21 cellular contexts compared by ENCODE assay signal in the genomic region with DNA sequence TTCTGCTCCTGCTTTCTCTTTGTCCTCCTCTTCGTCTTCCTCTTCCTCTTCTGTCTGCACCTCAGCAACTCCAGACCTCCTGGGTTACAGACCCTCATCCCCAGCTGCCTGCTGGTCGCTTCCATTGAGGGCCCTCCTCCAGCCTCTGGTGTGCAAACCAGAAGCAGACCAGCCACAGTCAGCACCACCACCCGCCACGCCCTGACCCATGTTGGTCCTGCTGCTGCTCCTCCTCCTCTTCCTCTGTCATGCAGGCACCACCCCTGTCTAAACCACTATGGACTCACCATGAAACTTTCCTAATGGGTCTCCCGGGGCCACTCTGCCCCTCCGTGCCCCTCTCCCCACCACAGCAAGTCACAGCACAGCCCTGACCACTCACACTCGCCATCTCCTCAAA. TPM values are rescaled to one million over a fixed set of nuclear protein-coding genes. Genes with fewer than 3 reads are reported as not detected.
DNase-seq lines count a peak whose midpoint lies in the region; ATAC-seq and TF ChIP-seq lines count a peak whose summit lies in the region.
"Had no signal": no experiment of that assay in that cellular context is flagged by ENCODE, and none has a peak within 500 bp of the region (broad histone marks: within the 10 kb centered on the region; RNA-seq: fewer than 3 reads in every experiment).

No MANE protein-coding gene starts in this region.

- CTCF ChIA-PET in CD4-positive, alpha-beta memory T cell (lab: Charles Lee; ENCODE audit: partially characterized antibody): no interaction called here
- CTCF ChIA-PET in RWPE1 (lab: Yijun Ruan, JAX): no interaction called here

- peaks cover 0 to 2% (median 0%) of the 10 kb centered on the region in 8 donors for H3K9me3 Mint-ChIP-seq in CD4-positive, alpha-beta memory T cell
- peaks cover 0 to 1% (median 0%) of the 10 kb centered on the region in 7 donors for H3K9me3 Mint-ChIP-seq in naive B cell
- H3K9me3 Mint-ChIP-seq: activated T-cell treated with anti-CD3 and anti-CD28 coated beads, Interleukin-2, amount 50 U/mL, for 4 hours; HFFc6 had no signal

- no peak for DNase-seq in CD4-positive, alpha-beta memory T cell
- no peak for DNase-seq in RWPE1 (ENCODE audit: low spot score)
- DNase-seq in naive B cell: no peak
- DNase-seq in SK-N-DZ (ENCODE audit: low spot score): no peak
- no peak for DNase-seq in NCI-H2227 treated with DMSO at 0.1 percent for 48 hours (lab: John Stamatoyannopoulos, UW)
- no peak for DNase-seq in tibial artery
- no peak for DNase-seq in NCI-H524 treated with DMSO at 0.1 percent for 48 hours (lab: John Stamatoyannopoulos, UW)
- DNase-seq: activated T-cell treated with anti-CD3 and anti-CD28 coated beads, Interleukin-2, amount 50 U/mL, for 4 hours; HFFc6; Kasumi-1; left ventricle myocardium superior; NCI-H1436; Peyer's patch; SK-N-SH; small intestine; stimulated activated CD8-positive, alpha-beta memory T cell treated with anti-CD3 and anti-CD28 coated beads, Interleukin-4, amount 100 ng/mL, for 48 hours; testis had no signal

- intact Hi-C loops in CD4-positive, alpha-beta memory T cell (cut with micrococcal nuclease): no loop called here
- intact Hi-C loops in tibial artery (cut with DNase I; ENCODE audit: low total_unique reads): loop anchor here (5.0 kb wide), 1 partner anchor 78 kb away; no protein-coding TSS in a partner anchor

- POLR2A ChIA-PET in CD4-positive, alpha-beta memory T cell (lab: Charles Lee; ENCODE audit: partially characterized antibody): no interaction called here
- POLR2A ChIA-PET in RWPE1 (lab: Yijun Ruan, JAX; ENCODE audit: low non-redundant PET): no interaction called here

- peak overlapping the region in 1 of 8 donors; percentile 44 for H3K4me3 Mint-ChIP-seq in CD4-positive, alpha-beta memory T cell
- H3K4me3 Mint-ChIP-seq in naive B cell: peak overlapping the region in 7 of 8 donors; percentile 0 to 68 (median 55)
- H3K4me3 Mint-ChIP-seq: activated T-cell treated with anti-CD3 and anti-CD28 coated beads, Interleukin-2, amount 50 U/mL, for 4 hours; HFFc6 had no signal

- H3K36me3 ChIP-seq in BLaER1 (peaks cover 11% of the 10 kb centered on the region; the same call in 1 of the 2 replicates), tibial artery (peaks cover 0 to 55% (median 4%) of the 10 kb centered on the region in 3 donors)
- H3K36me3 ChIP-seq in CD4-positive, alpha-beta memory T cell (ENCODE audit: insufficient read depth, low read length): no peaks in the 10 kb centered on the region
- H3K36me3 ChIP-seq: Peyer's patch had no signal

- peaks cover 12 to 36% (median 16%) of the 10 kb centered on the region in 4 donors for H3K4me1 Mint-ChIP-seq in CD4-positive, alpha-beta memory T cell
- H3K4me1 Mint-ChIP-seq in naive B cell: peaks cover 14 to 44% (median 44%) of the 10 kb centered on the region in 3 donors

- peaks cover 6 to 12% of the 10 kb centered on the region in 2 donors for H3K36me3 Mint-ChIP-seq in CD4-positive, alpha-beta memory T cell
- H3K36me3 Mint-ChIP-seq in naive B cell: peaks cover 9 to 13% of the 10 kb centered on the region in 2 donors

- H3K4me2 ChIP-seq in BLaER1: peak overlapping the region; percentile 71
- H3K4me2 ChIP-seq: SK-N-SH had no signal

- H3K4me3 ChIP-seq in BLaER1: no peak overlapping the region
- H3K4me3 ChIP-seq in CD4-positive, alpha-beta memory T cell (ENCODE audit: low read length in 2 of 2): no peak overlapping the region
- H3K4me3 ChIP-seq in tibial artery: no peak overlapping the region
- H3K4me3 ChIP-seq: Peyer's patch, testis had no signal

- H3K27ac ChIP-seq in BLaER1 (peak overlapping the region; percentile 46), RWPE1 (peak overlapping the region; percentile 5; the same call in 1 of the 2 replicates), tibial artery (no peak overlapping the region)
- H3K27ac ChIP-seq in CD4-positive, alpha-beta memory T cell (ENCODE audit: low read depth, low read length): no peak overlapping the region
- H3K27ac ChIP-seq: Peyer's patch, testis had no signal

- no peaks in the 10 kb centered on the region for H3K27me3 Mint-ChIP-seq in CD4-positive, alpha-beta memory T cell
- H3K27me3 Mint-ChIP-seq in naive B cell: no peaks in the 10 kb centered on the region

- no peak for ATAC-seq in naive B cell (ENCODE audit: low read depth in 2 of 2)
- ATAC-seq: activated T-cell treated with anti-CD3 and anti-CD28 coated beads, Interleukin-2, amount 50 U/mL, for 4 hours; left ventricle myocardium superior had no signal

- no peaks in the 10 kb centered on the region for H4K20me1 ChIP-seq in BLaER1

- H3K27me3 ChIP-seq in BLaER1 (no peaks in the 10 kb centered on the region), tibial artery (no peaks in the 10 kb centered on the region)
- H3K27me3 ChIP-seq in CD4-positive, alpha-beta memory T cell (ENCODE audit: insufficient read depth, low read length): no peaks in the 10 kb centered on the region
- H3K27me3 ChIP-seq: Peyer's patch, testis had no signal

- H3K9me3 ChIP-seq in BLaER1 (no peaks in the 10 kb centered on the region), tibial artery (no peaks in the 10 kb centered on the region)
- no peaks in the 10 kb centered on the region for H3K9me3 ChIP-seq in CD4-positive, alpha-beta memory T cell (ENCODE audit: control insufficient read depth in 1 of 2, low read length in 2 of 2)
- H3K9me3 ChIP-seq: Peyer's patch, SK-N-SH, testis had no signal

- 0 out of 2 replicates have a peak overlapping the region, but pooled peaks have one; percentile 29 for H3K9ac ChIP-seq in BLaER1
- H3K9ac ChIP-seq: SK-N-SH had no signal

- peak overlapping the region in 5 of 7 donors; percentile 5 to 80 (median 50) for H3K27ac Mint-ChIP-seq in CD4-positive, alpha-beta memory T cell
- peak overlapping the region in 5 of 6 donors; percentile 0 to 96 (median 80) for H3K27ac Mint-ChIP-seq in naive B cell
- H3K27ac Mint-ChIP-seq: HFFc6 had no signal

- TF ChIP-seq CTCF in RWPE1 (conservative IDR thresholded peaks at IDR 0.05; ENCODE audit: low read depth) (no peak), tibial artery (IDR thresholded peaks at IDR 0.05) (no peak)

- H3K4me1 ChIP-seq in BLaER1: peaks cover 53% of the 10 kb centered on the region
- peaks cover 14% of the 10 kb centered on the region for H3K4me1 ChIP-seq in CD4-positive, alpha-beta memory T cell (ENCODE audit: insufficient read depth, low read length)
- H3K4me1 ChIP-seq in tibial artery: peaks cover 0 to 7% (median 3%) of the 10 kb centered on the region in 4 donors
- H3K4me1 ChIP-seq: testis had no signal

RNA-seq across cellular contexts. Expression of a gene that starts 11.4 kb away (rescaled TPM):
- 10 to 100 TPM; 28.8 to 30.3 TPM for total RNA-seq in CD4-positive, alpha-beta memory T cell
- 10 to 100 TPM; 23.4 to 36.1 TPM for polyA plus RNA-seq in CD4-positive, alpha-beta memory T cell
- 10 to 100 TPM; 22.8 to 31.6 (median 26.1) TPM for polyA plus RNA-seq in naive B cell (ENCODE audit: low read depth in 6 of 6)
- polyA plus RNA-seq in SK-N-DZ (2014; cell fraction: cytosol; rRNA removed): 37.3 and 50.7 TPM in 2 replicates
- polyA plus RNA-seq in SK-N-DZ (2014; cell fraction: nucleus; rRNA removed): 34.3 and 58.0 TPM in 2 replicates

RNA-seq across cellular contexts. Expression of a gene that starts 11.7 kb away (rescaled TPM):
- total RNA-seq in CD4-positive, alpha-beta memory T cell: 100 to 1,000 TPM; 105 to 113 TPM
- 10 to 100 TPM; 12.6 to 15.1 TPM for polyA plus RNA-seq in CD4-positive, alpha-beta memory T cell
- polyA plus RNA-seq in naive B cell (ENCODE audit: low read depth in 6 of 6): 10 to 100 TPM; 10.8 to 30.5 (median 18.2) TPM
- 27.7 and 50.6 TPM in 2 replicates for polyA plus RNA-seq in SK-N-DZ (2014; cell fraction: cytosol; rRNA removed)
- polyA plus RNA-seq in SK-N-DZ (2014; cell fraction: nucleus; rRNA removed): 398 and 453 TPM in 2 replicates

RNA-seq across cellular contexts. Expression of a gene that starts 20.7 kb away (rescaled TPM):
- 100 to 1,000 TPM; 236 to 249 TPM for total RNA-seq in CD4-positive, alpha-beta memory T cell
- 100 to 1,000 TPM; 166 to 237 TPM for polyA plus RNA-seq in CD4-positive, alpha-beta memory T cell
- 100 to 1,000 TPM; 274 to 340 (median 303) TPM for polyA plus RNA-seq in naive B cell (ENCODE audit: low read depth in 6 of 6)
- polyA plus RNA-seq in SK-N-DZ (2014; cell fraction: cytosol; rRNA removed): 130 and 164 TPM in 2 replicates
- polyA plus RNA-seq in SK-N-DZ (2014; cell fraction: nucleus; rRNA removed): 230 and 261 TPM in 2 replicates

RNA-seq across cellular contexts. Expression of a gene that starts 28.7 kb away (rescaled TPM):
- total RNA-seq in CD4-positive, alpha-beta memory T cell: 10 to 100 TPM; 80.8 to 82.9 TPM
- 100 to 1,000 TPM in 1 of 2 donors, 10 to 100 TPM in 1; 94.2 to 146 TPM for polyA plus RNA-seq in CD4-positive, alpha-beta memory T cell
- polyA plus RNA-seq in naive B cell (ENCODE audit: low read depth in 6 of 6): 100 to 1,000 TPM in 3 of 6 donors, 10 to 100 TPM in 3; 72.3 to 137 (median 95.0) TPM
- 175 and 178 TPM in 2 replicates for polyA plus RNA-seq in SK-N-DZ (2014; cell fraction: cytosol; rRNA removed)
- 193 and 225 TPM in 2 replicates for polyA plus RNA-seq in SK-N-DZ (2014; cell fraction: nucleus; rRNA removed)

RNA-seq across cellular contexts. Expression of a gene that starts 58.3 kb away (rescaled TPM):
- total RNA-seq in CD4-positive, alpha-beta memory T cell: not detected
- polyA plus RNA-seq in CD4-positive, alpha-beta memory T cell: not detected
- polyA plus RNA-seq in naive B cell (ENCODE audit: low read depth in 6 of 6): not detected
- polyA plus RNA-seq in SK-N-DZ (2014; cell fraction: cytosol; rRNA removed): 4.3 and 4.8 TPM in 2 replicates
- polyA plus RNA-seq in SK-N-DZ (2014; cell fraction: nucleus; rRNA removed): 1.1 and 3.5 TPM in 2 replicates
- total RNA-seq: activated T-cell treated with anti-CD3 and anti-CD28 coated beads, Interleukin-2, amount 50 U/mL, for 4 hours; glomerular endothelial cell; HFFc6; Peyer's patch; posterior vena cava had no signal
- polyA plus RNA-seq: esophagus, SK-N-SH, small intestine had no signal

Comparison
In these comparisons a context has a peak if more than half of its experiments do, and no peak if none do; other contexts are left out.
1. H3K27ac ChIP-seq: peak in BLaER1 (single experiment) and RWPE1 (single experiment); none in CD4-positive, alpha-beta memory T cell (single experiment) and tibial artery (0 of 2).